ENCODE assay signal across 8 cellular contexts in genomic region chr17:38674749-38675615, GRCh38. TPM values are rescaled to one million over a fixed set of nuclear protein-coding genes. Genes with fewer than 3 reads are reported as not detected.
DNase-seq lines count a peak whose midpoint lies in the region; ATAC-seq and TF ChIP-seq lines count a peak whose summit lies in the region.

TSS of gene EPOP (minus strand) at chr17:38674957. CDS start at chr17:38674495, 462 bp downstream.

- peak within 1 kb of the TSS in 1 of 7 donors; percentile 83 for H3K27ac Mint-ChIP-seq in CD14-positive monocyte

- no peaks in the 10 kb centered on the region for H3K9me2 ChIP-seq in OCI-LY1 (ENCODE audit: low read depth, low read length)

- peak within 1 kb of the TSS; percentile 28 to 82 for H3K4me3 Mint-ChIP-seq in CD14-positive monocyte

- peaks cover 7 to 20% of the 10 kb centered on the region in 2 donors for H3K36me3 Mint-ChIP-seq in CD14-positive monocyte

- H3F3A ChIP-seq in OCI-LY1 (ENCODE audit: insufficient read depth, low read length): no peaks in the 10 kb centered on the region

- H3K4me1 Mint-ChIP-seq in CD14-positive monocyte: peaks cover 32% of the 10 kb centered on the region

- H3K9ac ChIP-seq in HUES6 (ENCODE audit: low read length) (peak within 1 kb of the TSS; percentile 42), OCI-LY1 (ENCODE audit: low read length) (peak within 1 kb of the TSS; percentile 65), muscle layer of colon (ENCODE audit: low read length) (no peak within 1 kb of the TSS)

- H3K4me3 ChIP-seq in HUES6 (ENCODE audit: low read depth, low read length) (peak within 1 kb of the TSS; percentile 64), OCI-LY1 (ENCODE audit: low read depth, low read length, poor library complexity, severe bottlenecking) (peak within 1 kb of the TSS; percentile 70), epithelial cell of proximal tubule (ENCODE audit: low read depth, low read length) (peak within 1 kb of the TSS; percentile 63), muscle layer of colon (ENCODE audit: low read depth in 1 of 2, low read length in 2 of 2) (peak within 1 kb of the TSS; percentile 43 to 55)

- H3K4me2 ChIP-seq in OCI-LY1 (ENCODE audit: low read length): peak within 1 kb of the TSS; percentile 67

- DNase-seq in CD14-positive monocyte (ENCODE audit: low spot score) (peak; percentile 78), epithelial cell of proximal tubule (ENCODE audit: low read depth) (no peak)
- peak; percentile 95 for DNase-seq in activated CD8-positive, alpha-beta memory T cell treated with anti-CD3 and anti-CD28 coated beads, Interleukin-2, amount 50 U/mL, for 48 hours
- DNase-seq in stimulated activated CD8-positive, alpha-beta memory T cell treated with anti-CD3 and anti-CD28 coated beads, Interleukin-7, amount 100 ng/mL, for 1 hour (ENCODE audit: low read depth in 2 of 2): peak; percentile 66

- H3K79me2 ChIP-seq in OCI-LY1 (ENCODE audit: insufficient read depth, low read length): no peaks in the 10 kb centered on the region

- H3K9me3 Mint-ChIP-seq in CD14-positive monocyte: peaks cover 0 to 25% (median 7%) of the 10 kb centered on the region in 7 donors

- no peaks in the 10 kb centered on the region for H3K9me3 ChIP-seq in HUES6 (ENCODE audit: control insufficient read depth, insufficient read depth, low read depth, low read length)
- H3K9me3 ChIP-seq in OCI-LY1 (ENCODE audit: low read length): no peaks in the 10 kb centered on the region
- no peaks in the 10 kb centered on the region for H3K9me3 ChIP-seq in muscle layer of colon (ENCODE audit: low read length)

- H3K27me3 ChIP-seq in HUES6 (ENCODE audit: control insufficient read depth, insufficient read depth, low read length) (peaks cover 68% of the 10 kb centered on the region), OCI-LY1 (ENCODE audit: insufficient read depth, low read length) (peaks cover 14% of the 10 kb centered on the region), muscle layer of colon (ENCODE audit: control insufficient read depth in 1 of 2, insufficient read depth in 2 of 2, low read length in 2 of 2) (peaks cover 42 to 51% of the 10 kb centered on the region in 2 donors)

- H4K20me1 ChIP-seq in OCI-LY1 (ENCODE audit: insufficient read depth, low read length): no peaks in the 10 kb centered on the region

- H3K4me1 ChIP-seq in HUES6 (ENCODE audit: control insufficient read depth, insufficient read depth, low read length): peaks cover 37% of the 10 kb centered on the region
- H3K4me1 ChIP-seq in OCI-LY1 (ENCODE audit: insufficient read depth, low read length, severe bottlenecking): peaks cover 21% of the 10 kb centered on the region
- peaks cover 17% of the 10 kb centered on the region for H3K4me1 ChIP-seq in muscle layer of colon (ENCODE audit: insufficient read depth, low read length)

- intact Hi-C loops in CD14-positive monocyte (cut with micrococcal nuclease): loop anchor here in 1 of 2 donors (5.0 kb wide), 1 partner anchor 77 kb away; the partner anchor contains the start of gene PSMB3

- peak within 1 kb of the TSS; percentile 46; the same call in 1 of the 2 replicates for H3K27ac ChIP-seq in HUES6 (ENCODE audit: low read depth, low read length)
- H3K27ac ChIP-seq in OCI-LY1 (ENCODE audit: low read depth, low read length, poor library complexity, severe bottlenecking): no peak within 1 kb of the TSS
- no peak within 1 kb of the TSS for H3K27ac ChIP-seq in muscle layer of colon (ENCODE audit: low read depth, low read length)

- H3K36me3 ChIP-seq in HUES6 (ENCODE audit: control insufficient read depth, insufficient read depth, low read length): no peaks in the 10 kb centered on the region
- H3K36me3 ChIP-seq in OCI-LY1 (ENCODE audit: insufficient read depth, low read length): no peaks in the 10 kb centered on the region
- H3K36me3 ChIP-seq in muscle layer of colon (ENCODE audit: insufficient read depth, low read length): no peaks in the 10 kb centered on the region

- ATAC-seq in GM19397 (IDR thresholded peaks at IDR 0.05; ENCODE audit: unreplicated experiment): peak; percentile 69

- no peak for TF ChIP-seq CTCF in CD14-positive monocyte (IDR thresholded peaks at IDR 0.05)
- TF ChIP-seq CTCF in OCI-LY1 (IDR thresholded peaks at IDR 0.05; ENCODE audit: low read length): no peak
- no peak for TF ChIP-seq CTCF in epithelial cell of proximal tubule (conservative IDR thresholded peaks at IDR 0.05; ENCODE audit: low read depth, low read length)

- H2AFZ ChIP-seq in OCI-LY1 (ENCODE audit: low read length): no peak within 1 kb of the TSS

- H3K27me3 Mint-ChIP-seq in CD14-positive monocyte (ENCODE audit: low read depth in 3 of 3): peaks cover 54 to 76% (median 76%) of the 10 kb centered on the region in 3 donors

RNA-seq across cellular contexts. Expression of gene EPOP, which starts in this region (rescaled TPM):
- not detected for polyA plus RNA-seq in CD14-positive monocyte
- total RNA-seq in epithelial cell of proximal tubule: 2.4 and 4.1 TPM in 2 replicates

Comparison
In these comparisons a context has a peak if more than half of its experiments do, and no peak if none do; other contexts are left out.
1. Peak in DNase-seq in CD14-positive monocyte; RNA of the gene not detected or under 1 TPM.